ENCODE assay signal across 1 cellular context in genomic region chr1:100075773-100076172, GRCh38.
TF ChIP-seq lines count a peak whose summit lies in the region.

No MANE protein-coding gene starts in this region.

TF ChIP-seq in GM23338, 12 proteins besides CTCF, POLR2A, EP300 and RAD21 (continued from another document):
- no peak for TF ChIP-seq REST (IDR thresholded peaks at IDR 0.05; ENCODE audit: unreplicated experiment)
TF ChIP-seq in GM23338: peak in this region for 0.
